Comparison of ENCODE assay signal across 8 cellular contexts in the genomic region with DNA sequence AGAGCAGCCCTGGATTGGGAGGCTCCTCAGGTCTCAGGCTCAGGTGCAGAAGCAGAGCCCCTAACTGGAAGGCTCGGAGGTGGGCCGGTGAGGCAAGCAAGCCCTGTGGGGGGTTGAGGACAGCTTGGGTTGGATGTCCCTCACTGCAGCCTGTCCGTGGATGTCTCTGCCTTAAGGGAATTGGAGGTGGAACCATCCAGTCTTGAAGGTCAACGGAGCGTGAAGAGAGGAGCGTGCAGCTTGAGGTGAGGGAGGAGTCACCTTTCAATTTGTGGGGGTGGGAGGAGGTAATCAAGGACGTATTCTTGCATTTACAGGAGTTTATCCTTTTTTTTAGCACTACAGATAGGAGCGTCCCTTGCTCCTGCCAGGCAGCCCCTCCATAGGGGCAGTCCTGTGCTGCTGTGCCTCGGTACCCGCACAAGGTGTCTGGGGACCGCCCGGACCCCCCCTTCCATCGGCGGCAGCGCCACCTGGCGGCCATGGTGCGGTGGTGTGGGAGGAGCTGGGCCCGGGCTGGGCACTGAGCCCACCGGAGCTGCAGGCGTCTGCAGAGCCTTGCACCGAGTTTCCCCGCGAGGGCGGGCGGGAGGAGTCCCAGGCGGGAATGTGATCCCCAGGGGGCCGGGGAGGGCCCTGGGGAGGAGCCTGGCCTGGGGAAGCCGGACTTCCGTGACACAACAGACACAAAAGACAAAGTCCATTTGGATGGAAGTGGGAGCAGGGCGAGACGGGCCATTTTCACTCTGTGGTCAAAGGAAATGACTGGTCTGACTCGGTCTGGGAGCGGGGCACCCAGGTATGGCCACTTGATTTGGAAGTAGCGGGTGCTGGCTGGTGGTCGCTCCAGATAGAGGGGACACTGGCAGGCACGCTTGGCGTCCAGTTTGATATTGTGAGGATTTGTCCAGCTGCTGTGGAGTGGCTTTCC. TPM values are rescaled to one million over a fixed set of nuclear protein-coding genes. Genes with fewer than 3 reads are reported as not detected.
DNase-seq lines count a peak whose midpoint lies in the region; ATAC-seq and TF ChIP-seq lines count a peak whose summit lies in the region.

No MANE protein-coding gene starts in this region.

- H3K27ac ChIP-seq in dorsolateral prefrontal cortex (peak overlapping the region in 28 of 59 donors; percentile 1 to 76 (median 52)), lower lobe of right lung (no peak overlapping the region)

- peak; percentile 89 to 90 for ATAC-seq in lower lobe of right lung

- peaks cover 20% of the 10 kb centered on the region for H3K4me1 ChIP-seq in HAP-1
- H3K4me1 ChIP-seq in lower lobe of right lung, result peaks cover 52% of the 10 kb centered on the region

- H3K36me3 ChIP-seq in HAP-1 (replicated peaks), result no peaks in the 10 kb centered on the region
- H3K36me3 ChIP-seq in lower lobe of right lung, result no peaks in the 10 kb centered on the region

- intact Hi-C loops in dorsolateral prefrontal cortex (cut with DNase I), result loop anchor here (5.0 to 10.0 kb wide), 2 partner anchors 220 to 237 kb away; a partner anchor contains a TSS
- intact Hi-C loops in lower lobe of right lung (cut with DNase I), result no loop called here

- H3K9me3 ChIP-seq in HAP-1 (no peaks in the 10 kb centered on the region), lower lobe of right lung (no peaks in the 10 kb centered on the region)

- H3K27me3 ChIP-seq in HAP-1 (ENCODE audit: low read depth) (no peaks in the 10 kb centered on the region), dorsolateral prefrontal cortex (peaks cover 0 to 72% (median 39%) of the 10 kb centered on the region in 45 donors), lower lobe of right lung (ENCODE audit: low read depth) (peaks cover 87% of the 10 kb centered on the region)

- H3K4me3 ChIP-seq in HAP-1, result peak overlapping the region; percentile 16
- peak overlapping the region; percentile 8 to 67 (median 52) for H3K4me3 ChIP-seq in dorsolateral prefrontal cortex
- peak overlapping the region; percentile 45 for H3K4me3 ChIP-seq in lower lobe of right lung

- DNase-seq in COR-L47 (lab: John Stamatoyannopoulos, UW) (peak; percentile 83), HAP-1 (ENCODE audit: low spot score in 2 of 2) (peak; percentile 73 to 94), NCI-H2227 treated with DMSO at 0.1 percent for 48 hours (lab: John Stamatoyannopoulos, UW) (peak; percentile 58), dorsolateral prefrontal cortex (peak; percentile 76 to 94 (median 88)), lower lobe of right lung (peak; percentile 76), OCI-M2 (lab: John Stamatoyannopoulos, UW; ENCODE audit: unreplicated experiment) (no peak)
- peak; percentile 81 to 83 for DNase-seq in activated CD4-positive, alpha-beta T cell treated with anti-CD3 and anti-CD28 coated beads, Interleukin-2, amount 50 U/mL, for 48 hours
- DNase-seq in stimulated activated CD4-positive, alpha-beta T cell treated with anti-CD3 and anti-CD28 coated beads, Interleukin-4, amount 100 ng/mL, for 48 hours (ENCODE audit: low read depth in 2 of 2), result peak; percentile 67 to 82

- in situ Hi-C loops in HAP-1 (cut with MboI; ENCODE audit: low sequenced_read_pairs), result no loop called here

- peak; percentile 71 to 97 (median 91) for TF ChIP-seq CTCF in dorsolateral prefrontal cortex (IDR thresholded peaks at IDR 0.05 in 54 of 56, conservative IDR thresholded peaks at IDR 0.05 in 2 of 56; ENCODE audit: low read depth in 1 of 56, partially characterized antibody in 56 of 56)
- peak; percentile 97 for TF ChIP-seq CTCF in lower lobe of right lung (IDR thresholded peaks at IDR 0.05)

RNA-seq across cellular contexts. Expression of a gene that starts 0.9 kb away (rescaled TPM):
- total RNA-seq in dorsolateral prefrontal cortex (1 to 10 TPM in 115 of 120 experiments, under 1 TPM in 5; 0.49 to 8.3 (median 3.0) TPM), lower lobe of right lung (0.18 TPM)

RNA-seq across cellular contexts. Expression of a gene that starts 10.6 kb away (rescaled TPM):
- total RNA-seq in dorsolateral prefrontal cortex (1 to 10 TPM in 5 of 120 experiments, under 1 TPM in 64, not detected in 51; 0.19 to 1.4 (median 0.44) TPM), lower lobe of right lung (not detected)

RNA-seq across cellular contexts. Expression of a gene that starts 19.7 kb away (rescaled TPM):
- total RNA-seq in dorsolateral prefrontal cortex, result 10 to 100 TPM; 19.1 to 67.2 (median 43.0) TPM
- total RNA-seq in lower lobe of right lung, result 17.3 TPM

RNA-seq across cellular contexts. Expression of a gene that starts 24.5 kb away (rescaled TPM):
- total RNA-seq in dorsolateral prefrontal cortex, result 1 to 10 TPM in 3 of 120 experiments, under 1 TPM in 15, not detected in 102; 0.17 to 1.9 (median 0.52) TPM
- total RNA-seq in lower lobe of right lung, result 1.4 TPM

RNA-seq across cellular contexts. Expression of a gene that starts 52.6 kb away (rescaled TPM):
- total RNA-seq in dorsolateral prefrontal cortex, result 1 to 10 TPM in 40 of 120 experiments, under 1 TPM in 58, not detected in 22; 0.15 to 10.0 (median 0.84) TPM
- total RNA-seq in lower lobe of right lung, result 1.0 TPM
